Comparison of ENCODE assay signal across 8 cellular contexts in genomic region chr16:30570621-30571443, GRCh38. TPM values are rescaled to one million over a fixed set of nuclear protein-coding genes. Genes with fewer than 3 reads are reported as not detected.
DNase-seq lines count a peak whose midpoint lies in the region; ATAC-seq and TF ChIP-seq lines count a peak whose summit lies in the region.

No MANE protein-coding gene starts in this region.

- H3K9ac ChIP-seq in KMS-11 = peak overlapping the region; percentile 92

- peak overlapping the region; percentile 87 to 98 (median 90) for H3K27ac Mint-ChIP-seq in immature natural killer cell
- H3K27ac Mint-ChIP-seq in stimulated activated memory B cell treated with anti-CD40 and anti-IgM and Interleukin-4, amounts not matched to agents 10 μg/mL and 1 μg/mL and 100 μg/mL, for 72 hours = peak overlapping the region; percentile 96

- in situ Hi-C loops in brain microvascular endothelial cell (cut with HindIII; ENCODE audit: low pct_ligation_motif_present, low sequenced_read_pairs) = no loop called here

- H4K20me1 ChIP-seq in KMS-11 (ENCODE audit: insufficient read depth) = no peaks in the 10 kb centered on the region

- no peaks in the 10 kb centered on the region for H3K36me3 ChIP-seq in KMS-11 (ENCODE audit: insufficient read depth)
- H3K36me3 ChIP-seq in brain microvascular endothelial cell (replicated peaks) = no peaks in the 10 kb centered on the region

- peak overlapping the region; percentile 81 for H3K4me2 ChIP-seq in KMS-11

- no peak overlapping the region for H3K4me3 ChIP-seq in KMS-11 (IDR thresholded peaks at IDR 0.05; ENCODE audit: insufficient read depth, low read depth, low read length)
- peak overlapping the region; percentile 68 for H3K4me3 ChIP-seq in brain microvascular endothelial cell (ENCODE audit: low read depth, low read length)

- intact Hi-C loops in posterior vena cava (cut with DNase I) = no loop called here

- TF ChIP-seq CTCF in KMS-11 (conservative IDR thresholded peaks at IDR 0.05; ENCODE audit: low read depth, low read length) = no peak
- TF ChIP-seq CTCF in brain microvascular endothelial cell (IDR thresholded peaks at IDR 0.05; ENCODE audit: low read depth, low read length, missing control alignments) = no peak

- peaks cover 70% of the 10 kb centered on the region for H3K4me1 ChIP-seq in KMS-11 (ENCODE audit: low read depth, poor library complexity, severe bottlenecking)

- H3K79me2 ChIP-seq in KMS-11 (ENCODE audit: insufficient read depth, low read depth) = peaks cover 22% of the 10 kb centered on the region

- no peak for ATAC-seq in stimulated activated memory B cell treated with anti-CD40 and anti-IgM and Interleukin-4, amounts not matched to agents 10 μg/mL and 1 μg/mL and 100 μg/mL, for 72 hours
- ATAC-seq in HG03521 (IDR thresholded peaks at IDR 0.05; ENCODE audit: unreplicated experiment) = no peak
- ATAC-seq in HG03354 (IDR thresholded peaks at IDR 0.05; ENCODE audit: poor library complexity, severe bottlenecking, unreplicated experiment) = no peak

- peaks cover 0 to 20% (median 1%) of the 10 kb centered on the region in 3 donors for H3K27me3 Mint-ChIP-seq in immature natural killer cell (ENCODE audit: low read depth in 3 of 3)
- H3K27me3 Mint-ChIP-seq in stimulated activated memory B cell treated with anti-CD40 and anti-IgM and Interleukin-4, amounts not matched to agents 10 μg/mL and 1 μg/mL and 100 μg/mL, for 72 hours = no peaks in the 10 kb centered on the region

- peak overlapping the region; percentile 78 to 92 (median 90) for H3K4me3 Mint-ChIP-seq in immature natural killer cell
- peak overlapping the region; percentile 89 for H3K4me3 Mint-ChIP-seq in stimulated activated memory B cell treated with anti-CD40 and anti-IgM and Interleukin-4, amounts not matched to agents 10 μg/mL and 1 μg/mL and 100 μg/mL, for 72 hours

- H3K27me3 ChIP-seq in KMS-11 (ENCODE audit: insufficient read depth, low read depth) (no peaks in the 10 kb centered on the region), brain microvascular endothelial cell (replicated peaks) (no peaks in the 10 kb centered on the region)

- no peaks in the 10 kb centered on the region for H3K36me3 Mint-ChIP-seq in immature natural killer cell
- H3K36me3 Mint-ChIP-seq in stimulated activated memory B cell treated with anti-CD40 and anti-IgM and Interleukin-4, amounts not matched to agents 10 μg/mL and 1 μg/mL and 100 μg/mL, for 72 hours = no peaks in the 10 kb centered on the region

- DNase-seq in DMS53 (lab: John Stamatoyannopoulos, UW) (peak; percentile 42), brain microvascular endothelial cell (peak; percentile 16), immature natural killer cell (no peak), posterior vena cava (ENCODE audit: low spot score) (no peak)

- H2AFZ ChIP-seq in KMS-11 (ENCODE audit: low read depth) = peak overlapping the region; percentile 86

- no peaks in the 10 kb centered on the region for H3K9me3 Mint-ChIP-seq in immature natural killer cell
- no peaks in the 10 kb centered on the region for H3K9me3 Mint-ChIP-seq in stimulated activated memory B cell treated with anti-CD40 and anti-IgM and Interleukin-4, amounts not matched to agents 10 μg/mL and 1 μg/mL and 100 μg/mL, for 72 hours

- H3K27ac ChIP-seq in KMS-11 (peak overlapping the region; percentile 83), brain microvascular endothelial cell (peak overlapping the region; percentile 73)

- peaks cover 29 to 35% of the 10 kb centered on the region in 2 donors for H3K4me1 Mint-ChIP-seq in immature natural killer cell
- peaks cover 47% of the 10 kb centered on the region for H3K4me1 Mint-ChIP-seq in stimulated activated memory B cell treated with anti-CD40 and anti-IgM and Interleukin-4, amounts not matched to agents 10 μg/mL and 1 μg/mL and 100 μg/mL, for 72 hours

RNA-seq across cellular contexts. Expression of gene ZNF688, which starts 0.7 kb away (rescaled TPM):
- polyA plus RNA-seq in immature natural killer cell = 10 to 100 TPM; 31.9 to 39.0 (median 33.6) TPM
- total RNA-seq in posterior vena cava = 10 to 100 TPM in 1 of 2 donors, 1 to 10 TPM in 1; 8.8 to 10.8 TPM

RNA-seq across cellular contexts. Expression of gene ZNF764, which starts 12.7 kb away (rescaled TPM):
- polyA plus RNA-seq in immature natural killer cell = 1 to 10 TPM; 1.3 to 6.3 (median 2.3) TPM
- total RNA-seq in posterior vena cava = 1 to 10 TPM; 6.0 to 6.5 TPM

RNA-seq across cellular contexts. Expression of gene ZNF785, which starts 14.7 kb away (rescaled TPM):
- polyA plus RNA-seq in immature natural killer cell = 1 to 10 TPM; 1.2 to 3.3 (median 1.9) TPM
- total RNA-seq in posterior vena cava = 10 to 100 TPM; 10.2 to 10.5 TPM

RNA-seq across cellular contexts. Expression of gene ZNF747, which starts 36.2 kb away (rescaled TPM):
- polyA plus RNA-seq in immature natural killer cell = 10 to 100 TPM in 1 of 3 donors, 1 to 10 TPM in 2; 7.4 to 10.2 (median 8.3) TPM
- total RNA-seq in posterior vena cava = 1 to 10 TPM; 9.6 to 9.8 TPM

RNA-seq across cellular contexts. Expression of gene ZNF689, which starts 39.4 kb away (rescaled TPM):
- 10 to 100 TPM in 1 of 3 donors, 1 to 10 TPM in 2; 7.5 to 14.7 (median 8.4) TPM for polyA plus RNA-seq in immature natural killer cell
- 1 to 10 TPM; 6.9 to 7.1 TPM for total RNA-seq in posterior vena cava

Comparison
In these comparisons a context has a peak if more than half of its experiments do, and no peak if none do; other contexts are left out.
1. DNase-seq: peak in DMS53 (single experiment) and brain microvascular endothelial cell (single experiment); none in immature natural killer cell (0 of 3) and posterior vena cava (single experiment).